Comparison of ENCODE assay signal across 10 cellular contexts in genomic region chr1:59071289-59071688, GRCh38.
DNase-seq lines count a peak whose midpoint lies in the region; ATAC-seq and TF ChIP-seq lines count a peak whose summit lies in the region.
"Had no signal": no experiment of that assay in that cellular context is flagged by ENCODE, and none has a peak within 500 bp of the region (broad histone marks: within the 10 kb centered on the region; RNA-seq: fewer than 3 reads in every experiment).

No MANE protein-coding gene starts in this region.

- H3K27ac ChIP-seq in KMS-11 (no peak overlapping the region), lower lobe of right lung (no peak overlapping the region)

- H3K27me3 ChIP-seq in KMS-11 (ENCODE audit: insufficient read depth, low read depth) = no peaks in the 10 kb centered on the region
- no peaks in the 10 kb centered on the region for H3K27me3 ChIP-seq in lower lobe of right lung (ENCODE audit: low read depth)

- H3K9me3 Mint-ChIP-seq in Calu3 (ENCODE audit: low read depth, unreplicated experiment) = no peaks in the 10 kb centered on the region

- H4K20me1 ChIP-seq in KMS-11 (ENCODE audit: insufficient read depth) = no peaks in the 10 kb centered on the region

- CTCF ChIA-PET in Calu3 (lab: Charles Lee) = interaction anchor here (1.0 to 1.4 kb wide), 2 partner anchors 9 to 14 kb away, joined by 4 read pairs; no protein-coding TSS in a partner anchor

- ATAC-seq in T-helper 17 cell = no peak
- peak; percentile 47 to 55 for ATAC-seq in lower lobe of right lung
- no peak for ATAC-seq in GM19452 (IDR thresholded peaks at IDR 0.05; ENCODE audit: unreplicated experiment)
- ATAC-seq in HG02759 (IDR thresholded peaks at IDR 0.05; ENCODE audit: unreplicated experiment) = no peak
- no peak for ATAC-seq in HG03520 (IDR thresholded peaks at IDR 0.05; ENCODE audit: unreplicated experiment)

- no peak overlapping the region for H3K9ac ChIP-seq in KMS-11

- intact Hi-C loops in Calu3 (cut with micrococcal nuclease; ENCODE audit: unreplicated experiment) = loop anchor here (10.0 kb wide), 2 partner anchors 136 to 256 kb away; no protein-coding TSS in a partner anchor
- intact Hi-C loops in lower lobe of right lung (cut with DNase I) = no loop called here

- H3K4me2 ChIP-seq in KMS-11 = peak overlapping the region; percentile 9; the same call in 1 of the 2 replicates

- H3K4me1 Mint-ChIP-seq in Calu3 (ENCODE audit: low read depth, unreplicated experiment) = peaks cover 25% of the 10 kb centered on the region
- peaks cover 20% of the 10 kb centered on the region for H3K4me1 Mint-ChIP-seq in T-helper 17 cell

- peak overlapping the region; percentile 34 for H3K27ac Mint-ChIP-seq in Calu3 (ENCODE audit: unreplicated experiment)
- peak overlapping the region; percentile 82 for H3K27ac Mint-ChIP-seq in T-helper 17 cell

- no peaks in the 10 kb centered on the region for H3K36me3 ChIP-seq in KMS-11 (ENCODE audit: insufficient read depth)
- H3K36me3 ChIP-seq in lower lobe of right lung = no peaks in the 10 kb centered on the region

- BruUV-seq in Calu3 (replicated peaks; lab: Mats Ljungman, UMichigan) = no TSS peak

- H3K27me3 Mint-ChIP-seq in Calu3 (ENCODE audit: unreplicated experiment) (no peaks in the 10 kb centered on the region), T-helper 17 cell (no peaks in the 10 kb centered on the region)

- H3K36me3 Mint-ChIP-seq in Calu3 (ENCODE audit: insufficient read depth, unreplicated experiment) = no peaks in the 10 kb centered on the region
- no peaks in the 10 kb centered on the region for H3K36me3 Mint-ChIP-seq in T-helper 17 cell (ENCODE audit: low read depth)

- no peak for TF ChIP-seq CTCF in Calu3 (IDR thresholded peaks at IDR 0.05; ENCODE audit: unreplicated experiment)
- TF ChIP-seq CTCF in KMS-11 (conservative IDR thresholded peaks at IDR 0.05; ENCODE audit: low read depth, low read length) = no peak
- TF ChIP-seq CTCF in lower lobe of right lung (IDR thresholded peaks at IDR 0.05) = no peak

- H3K9me3 ChIP-seq in T-helper 17 cell (ENCODE audit: control insufficient read depth, low read length, poor library complexity, severe bottlenecking) (no peaks in the 10 kb centered on the region), lower lobe of right lung (no peaks in the 10 kb centered on the region)

- peak overlapping the region; percentile 34; the same call in 1 of the 2 replicates for H2AFZ ChIP-seq in KMS-11 (ENCODE audit: low read depth)

- H3K4me3 Mint-ChIP-seq in Calu3 (ENCODE audit: low read depth, unreplicated experiment) (no peak overlapping the region), T-helper 17 cell (peak overlapping the region; percentile 46)

- DNase-seq in Calu3 = peak; percentile 71
- DNase-seq in T-helper 17 cell = no peak
- no peak for DNase-seq in lower lobe of right lung
- DNase-seq in H4 (ENCODE audit: low spot score) = no peak
- DNase-seq: erythroblast, NCI-H82 had no signal

- H3K4me3 ChIP-seq in KMS-11 (IDR thresholded peaks at IDR 0.05; ENCODE audit: insufficient read depth, low read depth, low read length) (no peak overlapping the region), lower lobe of right lung (no peak overlapping the region)

- peaks cover 11% of the 10 kb centered on the region for H3K4me1 ChIP-seq in KMS-11 (ENCODE audit: low read depth, poor library complexity, severe bottlenecking)
- peaks cover 21% of the 10 kb centered on the region for H3K4me1 ChIP-seq in lower lobe of right lung

- H3K79me2 ChIP-seq in KMS-11 (ENCODE audit: insufficient read depth, low read depth) = no peaks in the 10 kb centered on the region

Comparison
In these comparisons a context has a peak if more than half of its experiments do, and no peak if none do; other contexts are left out.
1. ATAC-seq: peak in lower lobe of right lung (2 of 2); none in T-helper 17 cell (single experiment), GM19452 (single experiment), HG02759 (single experiment) and HG03520 (single experiment).